In the genomic region with DNA sequence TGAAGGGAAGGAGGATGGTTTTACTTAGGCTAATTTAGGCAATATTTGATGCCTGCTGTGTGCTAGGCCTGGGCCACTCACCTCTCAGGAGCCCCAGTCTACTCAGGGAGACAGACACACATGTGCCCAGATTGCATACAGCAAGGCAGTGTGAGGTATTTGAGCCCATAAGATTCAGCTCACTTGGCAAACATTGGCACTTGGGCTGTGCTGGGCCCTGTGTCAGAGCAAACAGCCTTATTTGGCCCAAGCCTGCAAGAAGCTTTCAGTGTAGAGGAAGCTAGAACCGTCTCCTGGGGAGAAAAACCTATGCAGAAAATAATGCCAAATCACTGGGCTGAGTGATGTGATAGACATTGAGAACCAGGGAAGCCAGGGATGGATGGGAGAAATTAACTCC, we compare ENCODE assay signal across 23 cellular contexts. TPM values are rescaled to one million over a fixed set of nuclear protein-coding genes. Genes with fewer than 3 reads are reported as not detected.
A peak's percentile ranks its signal among the peaks of the same experiment; 100 is the strongest.
DNase-seq lines count a peak whose midpoint lies in the region; ATAC-seq and TF ChIP-seq lines count a peak whose summit lies in the region.
"Had no signal": no experiment of that assay in that cellular context is flagged by ENCODE, and none has a peak within 500 bp of the region (broad histone marks: within the 10 kb centered on the region; RNA-seq: fewer than 3 reads in every experiment).

No MANE protein-coding gene starts in this region.

- no peak for TF ChIP-seq POLR2A in transverse colon (IDR thresholded peaks at IDR 0.05)

- peak; percentile 79 for DNase-seq in LNCaP clone FGC (ENCODE audit: low read depth)
- DNase-seq in transverse colon, result no peak
- DNase-seq in effector CD4-positive, alpha-beta T cell, result no peak
- DNase-seq in NCI-H2196 (lab: John Stamatoyannopoulos, UW; ENCODE audit: unreplicated experiment), result no peak
- DNase-seq: activated B cell treated with CpG ODN at 0.5 μM for 24 hours; CD4-positive, alpha-beta T cell; effector CD8-positive, alpha-beta T cell; EL; NCI-H1105; NCI-H2029 treated with DMSO at 0.1 percent for 48 hours; NCI-H226; nucleus accumbens; OCI-M1; SHP77; spleen; stimulated activated CD4-positive, alpha-beta T cell treated with anti-CD3 and anti-CD28 coated beads, Interleukin-2, amount 100 ng/mL, for 48 hours had no signal

- 58% methylated on average over 1 of the region's 1 CpG; no CpG with 5 or more reads in 1 of the 2 donors for WGBS in transverse colon (ENCODE audit: low coverage in 1 of 2), 2 donors

- H3K9me3 ChIP-seq in muscle layer of colon (ENCODE audit: low read length) (no peaks in the 10 kb centered on the region), transverse colon (no peaks in the 10 kb centered on the region)
- H3K9me3 ChIP-seq: HAP-1, spleen had no signal

- H3K27ac Mint-ChIP-seq in brain, result peak overlapping the region; percentile 8 to 66 (median 39)
- H3K27ac Mint-ChIP-seq: activated B cell treated with CpG ODN at 0.5 μM for 24 hours; activated naive CD4-positive, alpha-beta T cell treated with anti-CD3 and anti-CD28 coated beads, Interleukin-2, amount 50 U/mL, for 24 hours; CD4-positive, alpha-beta T cell; stimulated activated memory B cell treated with anti-CD40 and anti-IgM and Interleukin-4, amounts not matched to agents 10 μg/mL and 1 μg/mL and 100 μg/mL, for 72 hours had no signal

- no peak overlapping the region for H3K4me3 ChIP-seq in LNCaP clone FGC (ENCODE audit: low read depth, low read length)
- H3K4me3 ChIP-seq in muscle layer of colon (ENCODE audit: low read depth in 1 of 2, low read length in 2 of 2), result no peak overlapping the region
- H3K4me3 ChIP-seq in transverse colon, result no peak overlapping the region
- H3K4me3 ChIP-seq: HAP-1, spleen had no signal

- no peak for TF ChIP-seq CTCF in LNCaP clone FGC (IDR thresholded peaks at IDR 0.05; ENCODE audit: control insufficient read depth, extremely low read depth, insufficient read depth)
- no peak for TF ChIP-seq CTCF in brain (conservative IDR thresholded peaks at IDR 0.05)
- no peak for TF ChIP-seq CTCF in transverse colon (IDR thresholded peaks at IDR 0.05)

- ATAC-seq in GM21529 (IDR thresholded peaks at IDR 0.05; ENCODE audit: unreplicated experiment), result no peak
- ATAC-seq: esophagus mucosa; stimulated activated memory B cell treated with anti-CD40 and anti-IgM and Interleukin-4, amounts not matched to agents 10 μg/mL and 1 μg/mL and 100 μg/mL, for 72 hours had no signal

- in situ Hi-C loops in transverse colon (cut with MboI; ENCODE audit: low pct_ligation_motif_present in 1 of 4, low pct_unique_long_range_greater_than_20kb in 1 of 4, low sequenced_read_pairs in 3 of 4), result loop anchor here in 1 of 4 donors (10.0 kb wide), 1 partner anchor 158 kb away; no protein-coding TSS in a partner anchor

- no peak overlapping the region for H3K9ac ChIP-seq in muscle layer of colon (ENCODE audit: low read length)

- no peaks in the 10 kb centered on the region for H3K9me3 Mint-ChIP-seq in brain
- H3K9me3 Mint-ChIP-seq: activated B cell treated with CpG ODN at 0.5 μM for 24 hours; activated naive CD4-positive, alpha-beta T cell treated with anti-CD3 and anti-CD28 coated beads, Interleukin-2, amount 50 U/mL, for 24 hours; CD4-positive, alpha-beta T cell; stimulated activated memory B cell treated with anti-CD40 and anti-IgM and Interleukin-4, amounts not matched to agents 10 μg/mL and 1 μg/mL and 100 μg/mL, for 72 hours had no signal

- peaks cover 18% of the 10 kb centered on the region for H3K27me3 Mint-ChIP-seq in brain

- H3K27me3 ChIP-seq in muscle layer of colon (ENCODE audit: control insufficient read depth in 1 of 2, insufficient read depth in 2 of 2, low read length in 2 of 2) (no peaks in the 10 kb centered on the region), transverse colon (no peaks in the 10 kb centered on the region)

- H3K4me1 Mint-ChIP-seq in brain, result peaks cover 25% of the 10 kb centered on the region

- TF ChIP-seq EP300 in transverse colon (IDR thresholded peaks at IDR 0.05; ENCODE audit: low read depth), result no peak

- H3K4me1 ChIP-seq in muscle layer of colon (ENCODE audit: insufficient read depth, low read length) (peaks cover 34% of the 10 kb centered on the region), transverse colon (peaks cover 16 to 26% (median 18%) of the 10 kb centered on the region in 4 donors)

- H3K27ac ChIP-seq in muscle layer of colon (ENCODE audit: low read depth, low read length) (peak overlapping the region; percentile 1), transverse colon (peak overlapping the region in 3 of 4 donors; percentile 16 to 92 (median 25))
- H3K27ac ChIP-seq: spleen had no signal

- H3K36me3 ChIP-seq in muscle layer of colon (ENCODE audit: insufficient read depth, low read length) (no peaks in the 10 kb centered on the region), transverse colon (no peaks in the 10 kb centered on the region)
- H3K36me3 ChIP-seq: HAP-1, spleen had no signal

- H3K4me3 Mint-ChIP-seq in brain, result no peak overlapping the region
- H3K4me3 Mint-ChIP-seq: activated B cell treated with CpG ODN at 0.5 μM for 24 hours; activated naive CD4-positive, alpha-beta T cell treated with anti-CD3 and anti-CD28 coated beads, Interleukin-2, amount 50 U/mL, for 24 hours; CD4-positive, alpha-beta T cell; stimulated activated memory B cell treated with anti-CD40 and anti-IgM and Interleukin-4, amounts not matched to agents 10 μg/mL and 1 μg/mL and 100 μg/mL, for 72 hours had no signal

- H3K36me3 Mint-ChIP-seq in brain, result no peaks in the 10 kb centered on the region
- H3K36me3 Mint-ChIP-seq: stimulated activated memory B cell treated with anti-CD40 and anti-IgM and Interleukin-4, amounts not matched to agents 10 μg/mL and 1 μg/mL and 100 μg/mL, for 72 hours had no signal

- intact Hi-C loops in transverse colon (cut with DNase I; ENCODE audit: low total_unique reads), result no loop called here

RNA-seq across cellular contexts. Expression of gene SYNC, which starts 3.9 kb away (rescaled TPM):
- polyA plus RNA-seq in brain (ENCODE audit: insufficient read depth, low read depth, low replicate concordance), result 1.9 TPM
- total RNA-seq in transverse colon, result 10 to 100 TPM; 24.9 to 95.5 (median 43.8) TPM
- total RNA-seq: activated B cell treated with CpG ODN at 0.5 μM for 24 hours; CD4-positive, alpha-beta T cell had no signal

RNA-seq across cellular contexts. Expression of gene RBBP4, which starts 55.5 kb away (rescaled TPM):
- polyA plus RNA-seq in brain (ENCODE audit: insufficient read depth, low read depth, low replicate concordance), result 166 TPM
- total RNA-seq in transverse colon, result 100 to 1,000 TPM in 1 of 4 donors, 10 to 100 TPM in 3; 40.4 to 117 (median 67.7) TPM

RNA-seq across cellular contexts. Expression of gene ZBTB8OS, which starts 56.1 kb away (rescaled TPM):
- polyA plus RNA-seq in brain (ENCODE audit: insufficient read depth, low read depth, low replicate concordance), result 26.6 TPM
- total RNA-seq in transverse colon, result 10 to 100 TPM in 3 of 4 donors, 1 to 10 TPM in 1; 3.4 to 72.9 (median 34.5) TPM
